ENCODE assay signal across 9 cellular contexts in genomic region chr9:34869390-34869789, GRCh38.
A peak's percentile ranks its signal among the peaks of the same experiment; 100 is the strongest.
DNase-seq lines count a peak whose midpoint lies in the region; TF ChIP-seq lines count a peak whose summit lies in the region.
"Had no signal": no experiment of that assay in that cellular context is flagged by ENCODE, and none has a peak within 500 bp of the region (broad histone marks: within the 10 kb centered on the region; RNA-seq: fewer than 3 reads in every experiment).

No MANE protein-coding gene starts in this region.

- H3K27ac Mint-ChIP-seq in activated CD4-positive, alpha-beta memory T cell treated with anti-CD3 and anti-CD28 coated beads, Interleukin-2, amount 10 ng/mL, durations not matched to agents 7 days and 5 days: no peak overlapping the region
- H3K27ac Mint-ChIP-seq: activated naive CD8-positive, alpha-beta T cell had no signal

- no peaks in the 10 kb centered on the region for H3K36me3 Mint-ChIP-seq in activated CD4-positive, alpha-beta memory T cell treated with anti-CD3 and anti-CD28 coated beads, Interleukin-2, amount 10 ng/mL, durations not matched to agents 7 days and 5 days (ENCODE audit: low read depth)
- H3K36me3 Mint-ChIP-seq: activated naive CD8-positive, alpha-beta T cell had no signal

- no peak overlapping the region for H3K4me3 ChIP-seq in AG09309 (ENCODE audit: control insufficient read depth, low read depth, low read length)
- no peak overlapping the region for H3K4me3 ChIP-seq in GM12864 (ENCODE audit: low read depth, low read length)
- no peak overlapping the region for H3K4me3 ChIP-seq in fibroblast of villous mesenchyme (ENCODE audit: low read depth, low read length)
- no peak overlapping the region for H3K4me3 ChIP-seq in adrenal gland
- H3K4me3 ChIP-seq in thyroid gland (replicated peaks in 1 of 3): no peak overlapping the region

- TF ChIP-seq CTCF in AG09309 (IDR thresholded peaks at IDR 0.05; ENCODE audit: control insufficient read depth, insufficient read depth, low read depth, low read length, missing control alignments) (peak; percentile 36), GM12864 (IDR thresholded peaks at IDR 0.05; ENCODE audit: low read depth, low read length, missing control alignments) (peak; percentile 19), fibroblast of villous mesenchyme (IDR thresholded peaks at IDR 0.05; ENCODE audit: insufficient read depth, low read depth, low read length) (peak; percentile 52), adrenal gland (IDR thresholded peaks at IDR 0.05) (peak in 3 of 6 experiments; percentile 20 to 38 (median 32)), thyroid gland (IDR thresholded peaks at IDR 0.05) (peak in 1 of 6 experiments; percentile 6)

- POLR2A ChIA-PET in activated CD4-positive, alpha-beta memory T cell treated with anti-CD3 and anti-CD28 coated beads, Interleukin-2, amount 10 ng/mL, durations not matched to agents 7 days and 5 days (lab: Charles Lee): no interaction called here

- 30 to 44% (median 31%) methylated on average over 2 of the region's 2 CpGs for WGBS in adrenal gland, 4 donors
- 59 to 66% methylated on average over 2 of the region's 2 CpGs for WGBS in thyroid gland, 2 donors

- peaks cover 10% of the 10 kb centered on the region for H3K27me3 Mint-ChIP-seq in activated CD4-positive, alpha-beta memory T cell treated with anti-CD3 and anti-CD28 coated beads, Interleukin-2, amount 10 ng/mL, durations not matched to agents 7 days and 5 days

- H3K9me3 ChIP-seq in adrenal gland (replicated peaks in 1 of 3): no peaks in the 10 kb centered on the region
- no peaks in the 10 kb centered on the region for H3K9me3 ChIP-seq in thyroid gland

- H3K27me3 ChIP-seq in adrenal gland (no peaks in the 10 kb centered on the region), thyroid gland (no peaks in the 10 kb centered on the region)

- H3K27ac ChIP-seq in adrenal gland (no peak overlapping the region), thyroid gland (no peak overlapping the region)

- H3K4me3 Mint-ChIP-seq in activated CD4-positive, alpha-beta memory T cell treated with anti-CD3 and anti-CD28 coated beads, Interleukin-2, amount 10 ng/mL, durations not matched to agents 7 days and 5 days: no peak overlapping the region
- H3K4me3 Mint-ChIP-seq: activated naive CD8-positive, alpha-beta T cell had no signal

- CTCF ChIA-PET in activated CD4-positive, alpha-beta memory T cell treated with anti-CD3 and anti-CD28 coated beads, Interleukin-2, amount 10 ng/mL, durations not matched to agents 7 days and 5 days (lab: Charles Lee): no interaction called here

- DNase-seq in AG09309 (ENCODE audit: low read depth) (no peak), GM12864 (ENCODE audit: low read depth) (no peak), OCI-M1 (lab: John Stamatoyannopoulos, UW) (peak; percentile 34), fibroblast of villous mesenchyme (ENCODE audit: low read depth) (peak; percentile 56), epidermal melanocyte (ENCODE audit: insufficient read length, low spot score) (no peak), adrenal gland (no peak), thyroid gland (no peak)
- DNase-seq in activated CD4-positive, alpha-beta memory T cell treated with anti-CD3 and anti-CD28 coated beads, Interleukin-2, amount 10 ng/mL, durations not matched to agents 7 days and 5 days: no peak

- intact Hi-C loops in adrenal gland (cut with DNase I) (no loop called here), thyroid gland (cut with DNase I) (no loop called here)

- TF ChIP-seq POLR2A in adrenal gland (IDR thresholded peaks at IDR 0.05) (no peak), thyroid gland (IDR thresholded peaks at IDR 0.05) (no peak)

- H3K9me3 Mint-ChIP-seq in activated CD4-positive, alpha-beta memory T cell treated with anti-CD3 and anti-CD28 coated beads, Interleukin-2, amount 10 ng/mL, durations not matched to agents 7 days and 5 days: peaks cover 3% of the 10 kb centered on the region

- no peaks in the 10 kb centered on the region for H3K36me3 ChIP-seq in adrenal gland (replicated peaks in 1 of 2)
- no peaks in the 10 kb centered on the region for H3K36me3 ChIP-seq in thyroid gland

- no peaks in the 10 kb centered on the region for H3K4me1 ChIP-seq in adrenal gland (replicated peaks in 1 of 2)
- no peaks in the 10 kb centered on the region for H3K4me1 ChIP-seq in thyroid gland

- H3K4me1 Mint-ChIP-seq in activated CD4-positive, alpha-beta memory T cell treated with anti-CD3 and anti-CD28 coated beads, Interleukin-2, amount 10 ng/mL, durations not matched to agents 7 days and 5 days: no peaks in the 10 kb centered on the region

Comparison
In these comparisons a context has a peak if more than half of its experiments do, and no peak if none do; other contexts are left out.
1. DNase-seq: peak in OCI-M1 (single experiment) and fibroblast of villous mesenchyme (single experiment); none in AG09309 (single experiment), GM12864 (single experiment), epidermal melanocyte (single experiment), adrenal gland (0 of 7), thyroid gland (0 of 2) and activated CD4-positive, alpha-beta memory T cell treated with anti-CD3 and anti-CD28 coated beads, Interleukin-2, amount 10 ng/mL, durations not matched to agents 7 days and 5 days (single experiment).